Comparison of ENCODE assay signal across 8 cellular contexts in genomic region chr22:24758164-24758799, GRCh38. TPM values are rescaled to one million over a fixed set of nuclear protein-coding genes. Genes with fewer than 3 reads are reported as not detected.
DNase-seq lines count a peak whose midpoint lies in the region; ATAC-seq, FAIRE-seq and TF ChIP-seq lines count a peak whose summit lies in the region.

No MANE protein-coding gene starts in this region.

- no peak for ATAC-seq in GM21360 (IDR thresholded peaks at IDR 0.05; ENCODE audit: unreplicated experiment)

- H3K9me3 Mint-ChIP-seq in nephron progenitor cell, result no peaks in the 10 kb centered on the region

- H3K36me3 Mint-ChIP-seq in nephron progenitor cell (ENCODE audit: low read depth), result no peaks in the 10 kb centered on the region

- no peak overlapping the region for H3K27ac Mint-ChIP-seq in nephron progenitor cell

- no peak overlapping the region for H3K4me3 ChIP-seq in thyroid gland (replicated peaks in 1 of 3)

- no peaks in the 10 kb centered on the region for H3K9me3 ChIP-seq in thyroid gland

- no peaks in the 10 kb centered on the region for H3K4me1 Mint-ChIP-seq in nephron progenitor cell

- intact Hi-C loops in thyroid gland (cut with DNase I), result loop anchor here (10.0 kb wide), 1 partner anchor 53 kb away; no protein-coding TSS in a partner anchor

- H3K4me3 Mint-ChIP-seq in nephron progenitor cell, result no peak overlapping the region

- H3K27me3 ChIP-seq in thyroid gland, result no peaks in the 10 kb centered on the region

- peak; percentile 8 for FAIRE-seq in endometrium (lab: Jason Lieb, UNC)

- TF ChIP-seq POLR2A in thyroid gland (IDR thresholded peaks at IDR 0.05), result no peak

- no peaks in the 10 kb centered on the region for H3K36me3 ChIP-seq in thyroid gland

- H3K27me3 Mint-ChIP-seq in nephron progenitor cell (ENCODE audit: low read depth, poor library complexity), result peaks cover 7% of the 10 kb centered on the region

- no peaks in the 10 kb centered on the region for H3K4me1 ChIP-seq in thyroid gland

- DNase-seq in NK-92 treated with Interleukin-12 subunit alpha and Interleukin-12 subunit beta, amount 100 ng/mL, for 24 hours (lab: John Stamatoyannopoulos, UW), result peak; percentile 34
- DNase-seq in NK-92 (lab: John Stamatoyannopoulos, UW; ENCODE audit: unreplicated experiment) (no peak), NCI-H1105 (lab: John Stamatoyannopoulos, UW) (peak; percentile 27), nephron progenitor cell (peak; percentile 69), thyroid gland (peak; percentile 54 to 72)
- peak; percentile 11 to 48 for DNase-seq in activated CD4-positive, alpha-beta T cell treated with anti-CD3 and anti-CD28 coated beads, Interleukin-2, amount 50 U/mL, for 24 hours (ENCODE audit: low read depth in 1 of 2, low spot score in 1 of 2)

- TF ChIP-seq CTCF in nephron progenitor cell (IDR thresholded peaks at IDR 0.05) (peak; percentile 95), thyroid gland (IDR thresholded peaks at IDR 0.05) (peak; percentile 71 to 84 (median 79))

- H3K27ac ChIP-seq in thyroid gland, result no peak overlapping the region

- 61 to 63% methylated on average over 12 of the region's 12 CpGs for WGBS in thyroid gland, 2 donors

RNA-seq across cellular contexts. Expression of gene PIWIL3, which starts 16.2 kb away (rescaled TPM):
- total RNA-seq in thyroid gland, result not detected

RNA-seq across cellular contexts. Expression of gene SGSM1, which starts 47.7 kb away (rescaled TPM):
- total RNA-seq in thyroid gland, result 1 to 10 TPM; 4.2 to 6.7 (median 5.6) TPM
